ENCODE assay signal across 19 cellular contexts in genomic region chr2:65045651-65046050, GRCh38. TPM values are rescaled to one million over a fixed set of nuclear protein-coding genes. Genes with fewer than 3 reads are reported as not detected.
DNase-seq lines count a peak whose midpoint lies in the region; ATAC-seq and TF ChIP-seq lines count a peak whose summit lies in the region.
"Had no signal": no experiment of that assay in that cellular context is flagged by ENCODE, and none has a peak within 500 bp of the region (broad histone marks: within the 10 kb centered on the region; RNA-seq: fewer than 3 reads in every experiment).

No MANE protein-coding gene starts in this region.

- H3K27ac ChIP-seq in mesenchymal stem cell (ENCODE audit: low read length, poor library complexity, severe bottlenecking) = no peak overlapping the region
- H3K27ac ChIP-seq: dorsolateral prefrontal cortex had no signal

- no peak overlapping the region for H2AK5ac ChIP-seq in mesenchymal stem cell (ENCODE audit: low read length, severe bottlenecking)

- H3K18ac ChIP-seq in mesenchymal stem cell (ENCODE audit: low read depth in 1 of 2, low read length in 2 of 2) = no peak overlapping the region

- ATAC-seq in activated CD4-positive, CD25-positive, alpha-beta regulatory T cell treated with anti-CD3 and anti-CD28 coated beads, Interleukin-2, amount 50 U/mL, for 24 hours = no peak
- no peak for ATAC-seq in HG03159 (IDR thresholded peaks at IDR 0.05; ENCODE audit: unreplicated experiment)
- ATAC-seq: mucosa of descending colon had no signal

- no peak overlapping the region for H2AFZ ChIP-seq in mesenchymal stem cell (ENCODE audit: low read depth, low read length)

- no peaks in the 10 kb centered on the region for H3K36me3 ChIP-seq in mesenchymal stem cell (ENCODE audit: control insufficient read depth in 1 of 2, insufficient read depth in 2 of 2, low read depth in 1 of 2, low read length in 2 of 2)

- no peaks in the 10 kb centered on the region for H3K9me3 Mint-ChIP-seq in glutamatergic neuron (ENCODE audit: unreplicated experiment)

- H3K9me3 ChIP-seq in mesenchymal stem cell (ENCODE audit: control insufficient read depth, low read length) = peaks cover 10% of the 10 kb centered on the region

- H3K4me3 Mint-ChIP-seq in glutamatergic neuron (ENCODE audit: unreplicated experiment) = no peak overlapping the region
- H3K4me3 Mint-ChIP-seq: activated T-helper 1 cell treated with anti-CD3 and anti-CD28 coated beads, Interleukin-12 subunit alpha, Interleukin-12 subunit beta, Interleukin-2, Interleukin-4 antibody, amounts not matched to agents 30 ng/mL and 10 ng/mL and 1 ng/mL, durations not matched to agents 14 hours and 24 hours and 36 hours had no signal

- H4K91ac ChIP-seq in mesenchymal stem cell (ENCODE audit: low read length) = no peak overlapping the region

- no peak overlapping the region for H3K9ac ChIP-seq in mesenchymal stem cell (ENCODE audit: low read length)

- H3K27me3 ChIP-seq in mesenchymal stem cell (ENCODE audit: control insufficient read depth in 1 of 2, insufficient read depth in 1 of 2, low read length in 2 of 2) = no peaks in the 10 kb centered on the region
- H3K27me3 ChIP-seq: dorsolateral prefrontal cortex had no signal

- H3K4me1 ChIP-seq in mesenchymal stem cell (ENCODE audit: control insufficient read depth, insufficient read depth, low read depth, low read length) = peaks cover 10% of the 10 kb centered on the region
- H3K4me1 ChIP-seq: Caco-2 had no signal

- TF ChIP-seq CTCF in cardiac fibroblast (IDR thresholded peaks at IDR 0.05; ENCODE audit: low read depth, low read length) (no peak), glutamatergic neuron (IDR thresholded peaks at IDR 0.05; ENCODE audit: partially characterized antibody, unreplicated experiment) (no peak)

- H2BK15ac ChIP-seq in mesenchymal stem cell (ENCODE audit: low read depth, poor library complexity, severe bottlenecking) = no peak overlapping the region

- H3K27me3 Mint-ChIP-seq in glutamatergic neuron (ENCODE audit: unreplicated experiment) = no peaks in the 10 kb centered on the region

- H3K4ac ChIP-seq in mesenchymal stem cell (ENCODE audit: low read depth in 1 of 2, low read length in 2 of 2) = no peak overlapping the region

- peak; percentile 80 for DNase-seq in EH (ENCODE audit: low read depth)
- DNase-seq in MV-4-11 (lab: John Stamatoyannopoulos, UW) = peak; percentile 38
- DNase-seq in cardiac fibroblast (ENCODE audit: low read depth in 2 of 2) = peak; percentile 22 to 24
- DNase-seq in mesenchymal stem cell = peak; percentile 83
- no peak for DNase-seq in hypothalamus (lab: John Stamatoyannopoulos, UW)
- no peak for DNase-seq in glutamatergic neuron
- DNase-seq: activated CD4-positive, alpha-beta T cell treated with anti-CD3 and anti-CD28 coated beads, Interleukin-2, amount 50 U/mL, for 48 hours; anterior cingulate cortex; Caco-2; dorsolateral prefrontal cortex; GOT3; mucosa of descending colon; NCI-H2081 treated with DMSO at 0.1 percent for 48 hours; Right ventricle myocardium superior; stimulated activated CD4-positive, alpha-beta T cell treated with anti-CD3 and anti-CD28 coated beads, Interleukin-15, amount 100 ng/mL, for 24 hours; T-helper 9 cell had no signal

- H3K4me2 ChIP-seq in mesenchymal stem cell (ENCODE audit: low read length, poor library complexity, severe bottlenecking) = no peak overlapping the region

- no peak overlapping the region for H2BK5ac ChIP-seq in mesenchymal stem cell (ENCODE audit: low read depth, low read length, poor library complexity, severe bottlenecking)

- H3K14ac ChIP-seq in mesenchymal stem cell (ENCODE audit: low read length in 2 of 2) = no peak overlapping the region

- peaks cover 13% of the 10 kb centered on the region for H3K36me3 Mint-ChIP-seq in glutamatergic neuron (ENCODE audit: unreplicated experiment)

- H3K79me1 ChIP-seq in mesenchymal stem cell (replicated peaks; ENCODE audit: low read length, poor library complexity, severe bottlenecking) = no peaks in the 10 kb centered on the region

- no peaks in the 10 kb centered on the region for H3K4me1 Mint-ChIP-seq in glutamatergic neuron (ENCODE audit: low read depth, unreplicated experiment)

- WGBS in mesenchymal stem cell = 30% methylated on average over 9 of the region's 10 CpGs

- H3K27ac Mint-ChIP-seq in glutamatergic neuron (ENCODE audit: unreplicated experiment) = no peak overlapping the region
- H3K27ac Mint-ChIP-seq: activated T-helper 1 cell treated with anti-CD3 and anti-CD28 coated beads, Interleukin-12 subunit alpha, Interleukin-12 subunit beta, Interleukin-2, Interleukin-4 antibody, amounts not matched to agents 30 ng/mL and 10 ng/mL and 1 ng/mL, durations not matched to agents 14 hours and 24 hours and 36 hours had no signal

- H3K4me3 ChIP-seq in cardiac fibroblast (replicated peaks in 1 of 2; ENCODE audit: low read depth in 2 of 2, low read length in 2 of 2) (no peak overlapping the region), mesenchymal stem cell (ENCODE audit: insufficient read depth in 1 of 2, low read depth in 1 of 2, low read length in 2 of 2) (no peak overlapping the region)
- H3K4me3 ChIP-seq: dorsolateral prefrontal cortex, mucosa of descending colon had no signal

- H4K8ac ChIP-seq in mesenchymal stem cell (ENCODE audit: low read length) = no peak overlapping the region

- no peak overlapping the region for H2BK120ac ChIP-seq in mesenchymal stem cell (ENCODE audit: low read depth, low read length)

- H3K23ac ChIP-seq in mesenchymal stem cell (ENCODE audit: low read length in 2 of 2) = no peak overlapping the region

- H2BK12ac ChIP-seq in mesenchymal stem cell (ENCODE audit: low read length in 2 of 2) = no peak overlapping the region

RNA-seq across cellular contexts. Expression of gene CEP68, which starts 10.6 kb away (rescaled TPM):
- 2.9 TPM for polyA plus RNA-seq in mesenchymal stem cell (2013, experiment 1 of 2)
- polyA plus RNA-seq in mesenchymal stem cell (2013, experiment 2 of 2) = 3.2 TPM
- 38.3 TPM for total RNA-seq in glutamatergic neuron (ENCODE audit: unreplicated experiment)

RNA-seq across cellular contexts. Expression of gene SLC1A4, which starts 56.5 kb away (rescaled TPM):
- 14.3 TPM for polyA plus RNA-seq in mesenchymal stem cell (2013, experiment 1 of 2)
- polyA plus RNA-seq in mesenchymal stem cell (2013, experiment 2 of 2) = 15.0 TPM
- 27.9 TPM for total RNA-seq in glutamatergic neuron (ENCODE audit: unreplicated experiment)

Comparison
In these comparisons a context has a peak if more than half of its experiments do, and no peak if none do; other contexts are left out.
1. DNase-seq: peak in EH (single experiment), MV-4-11 (single experiment), cardiac fibroblast (2 of 2) and mesenchymal stem cell (single experiment); none in hypothalamus (0 of 51) and glutamatergic neuron (single experiment).